Comparison of ENCODE assay signal across 12 cellular contexts in the genomic region with DNA sequence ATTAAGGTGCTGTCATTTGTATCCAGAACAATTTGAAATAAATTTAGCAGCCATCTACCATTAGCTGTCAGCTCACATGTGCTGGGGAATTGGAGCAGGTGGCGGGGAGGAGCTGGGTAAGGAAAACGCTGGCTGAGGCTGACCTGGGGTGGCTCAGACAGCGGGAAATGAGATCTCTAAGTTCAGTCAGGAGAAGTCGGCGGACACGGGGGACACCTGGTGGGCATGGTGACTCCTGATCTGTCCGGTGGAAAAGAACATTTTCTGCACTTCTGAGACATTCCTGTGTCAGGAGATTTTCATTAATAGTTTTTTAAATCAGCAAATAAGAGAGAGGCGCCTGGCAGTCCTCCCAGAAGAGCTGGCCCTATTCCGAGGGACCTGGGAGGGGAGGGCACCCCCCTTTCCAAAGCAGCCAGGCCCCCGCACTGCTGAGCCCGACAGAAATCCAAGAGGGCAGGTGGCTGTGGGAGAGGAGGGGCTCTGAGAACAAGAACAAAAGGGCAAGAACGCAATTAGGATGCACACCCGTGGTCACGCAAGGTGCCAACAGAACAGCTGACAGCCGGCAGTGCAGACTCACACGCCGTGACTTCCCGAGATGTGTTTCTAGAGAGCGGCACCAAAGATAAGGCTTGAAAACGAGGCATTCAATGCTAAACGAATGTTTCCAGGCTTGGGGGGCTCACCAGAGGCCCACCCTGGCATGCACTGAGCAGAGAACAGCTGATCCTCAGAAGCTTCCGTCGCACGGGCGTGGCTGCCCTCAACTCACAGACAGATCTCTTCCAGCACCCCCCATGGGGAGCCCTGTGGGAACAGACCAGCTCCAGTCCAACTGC. TPM values are rescaled to one million over a fixed set of nuclear protein-coding genes. Genes with fewer than 3 reads are reported as not detected.
DNase-seq lines count a peak whose midpoint lies in the region; ATAC-seq, FAIRE-seq and TF ChIP-seq lines count a peak whose summit lies in the region.
"Had no signal": no experiment of that assay in that cellular context is flagged by ENCODE, and none has a peak within 500 bp of the region (broad histone marks: within the 10 kb centered on the region; RNA-seq: fewer than 3 reads in every experiment).

No MANE protein-coding gene starts in this region.

- peak in 3 of 4 experiments; percentile 18 to 44 (median 40) for TF ChIP-seq CTCF in gastroesophageal sphincter (IDR thresholded peaks at IDR 0.05)
- TF ChIP-seq CTCF in pancreas (IDR thresholded peaks at IDR 0.05), result no peak

- TF ChIP-seq EP300 in gastroesophageal sphincter (IDR thresholded peaks at IDR 0.05), result no peak

- DNase-seq in DMS 273 treated with DMSO at 0.1 percent for 48 hours (lab: John Stamatoyannopoulos, UW) (peak; percentile 75), NCI-H2107 treated with DMSO at 0.1 percent for 48 hours (lab: John Stamatoyannopoulos, UW; ENCODE audit: unreplicated experiment) (peak; percentile 78), pancreas (peak; percentile 75 to 89 (median 87)), GOT3 (lab: John Stamatoyannopoulos, UW) (no peak)
- no peak for DNase-seq in activated naive CD4-positive, alpha-beta T cell treated with anti-CD3 and anti-CD28 coated beads, Interleukin-2, amount 50 U/mL, for 16 hours

- H3K36me3 ChIP-seq in gastroesophageal sphincter, result peaks cover 0 to 36% of the 10 kb centered on the region in 2 donors
- no peaks in the 10 kb centered on the region for H3K36me3 ChIP-seq in pancreas
- H3K36me3 ChIP-seq: cardiac muscle cell had no signal

- intact Hi-C loops in pancreas (cut with DNase I), result no loop called here

- peaks cover 0 to 19% (median 0%) of the 10 kb centered on the region in 3 donors for H3K9me3 ChIP-seq in gastroesophageal sphincter
- peaks cover 0 to under 1% (median 0%) of the 10 kb centered on the region in 4 donors for H3K9me3 ChIP-seq in pancreas

- no peak for TF ChIP-seq POLR2A in gastroesophageal sphincter (IDR thresholded peaks at IDR 0.05)
- no peak for TF ChIP-seq POLR2A in GM18505 (IDR thresholded peaks at IDR 0.05; ENCODE audit: borderline replicate concordance, extremely low read depth, insufficient read depth, insufficient read length)

- H3K4me1 ChIP-seq in gastroesophageal sphincter, result peaks cover 0 to 22% (median 6%) of the 10 kb centered on the region in 3 donors
- peaks cover 7 to 18% (median 15%) of the 10 kb centered on the region in 3 donors for H3K4me1 ChIP-seq in pancreas

- H3K4me3 ChIP-seq in gastroesophageal sphincter (peak overlapping the region in 1 of 2 donors; percentile 18), pancreas (peak overlapping the region in 2 of 4 donors; percentile 2 to 13)
- H3K4me3 ChIP-seq: BLaER1 treated with 17β-estradiol and CSF1 and Interleukin-3, amounts not matched to agents 10 nM and 100 nM; cardiac muscle cell; GM12878 had no signal

- H3K27ac ChIP-seq in gastroesophageal sphincter (peak overlapping the region in 3 of 4 donors; percentile 40 to 76 (median 70)), pancreas (peak overlapping the region; percentile 51 to 73 (median 60))
- H3K27ac ChIP-seq: BLaER1 treated with 17β-estradiol and CSF1 and Interleukin-3, amounts not matched to agents 10 nM and 100 nM; cardiac muscle cell had no signal

- ATAC-seq in gastroesophageal sphincter (peak; percentile 83), pancreas (peak; percentile 92 to 96 (median 92)), GM18505 (IDR thresholded peaks at IDR 0.05; ENCODE audit: unreplicated experiment) (no peak), GM19397 (IDR thresholded peaks at IDR 0.05; ENCODE audit: unreplicated experiment) (no peak)
- ATAC-seq: GM12878, SK-N-SH treated with all-trans-retinoic acid at 6 μM for 48 hours had no signal

- no peak for FAIRE-seq in pancreas (lab: Jason Lieb, UNC)
- FAIRE-seq: GM12878 had no signal

- WGBS in gastroesophageal sphincter (ENCODE audit: low coverage in 1 of 2), 2 donors, result 13 to 32% methylated on average over 7 to 13 of the region's 25 CpGs
- WGBS in pancreas, 2 donors, result 23 to 24% methylated on average over 25 of the region's 25 CpGs

- H3K27me3 ChIP-seq in gastroesophageal sphincter (no peaks in the 10 kb centered on the region), pancreas (no peaks in the 10 kb centered on the region)
- H3K27me3 ChIP-seq: BLaER1 treated with 17β-estradiol and CSF1 and Interleukin-3, amounts not matched to agents 10 nM and 100 nM; cardiac muscle cell had no signal

RNA-seq across cellular contexts. Expression of gene SLC66A2, which starts 26.4 kb away (rescaled TPM):
- 10 to 100 TPM; 32.2 to 42.6 (median 35.6) TPM for total RNA-seq in gastroesophageal sphincter
- total RNA-seq in pancreas, result 10 to 100 TPM; 19.6 to 24.3 (median 21.7) TPM
- polyA plus RNA-seq in pancreas, result 10 to 100 TPM; 34.1 to 36.1 TPM

RNA-seq across cellular contexts. Expression of gene HSBP1L1, which starts 39.4 kb away (rescaled TPM):
- total RNA-seq in gastroesophageal sphincter (10 to 100 TPM in 3 of 4 donors, 1 to 10 TPM in 1; 3.2 to 23.8 (median 12.4) TPM), pancreas (10 to 100 TPM in 5 of 6 donors, 1 to 10 TPM in 1; 9.2 to 14.6 (median 12.7) TPM)
- 10 to 100 TPM; 42.9 to 43.6 TPM for polyA plus RNA-seq in pancreas

Comparison
In these comparisons a context has a peak if more than half of its experiments do, and no peak if none do; other contexts are left out.
1. DNase-seq: peak in DMS 273 treated with DMSO at 0.1 percent for 48 hours (single experiment), NCI-H2107 treated with DMSO at 0.1 percent for 48 hours (single experiment) and pancreas (6 of 6); none in GOT3 (single experiment) and activated naive CD4-positive, alpha-beta T cell treated with anti-CD3 and anti-CD28 coated beads, Interleukin-2, amount 50 U/mL, for 16 hours (single experiment).
2. ATAC-seq: peak in gastroesophageal sphincter (single experiment) and pancreas (4 of 4); none in GM18505 (single experiment) and GM19397 (single experiment).
3. CTCF ChIP-seq: peak in gastroesophageal sphincter (3 of 4); none in pancreas (0 of 4).